ENCODE assay signal across 8 cellular contexts in genomic region chr15:80058851-80059785, GRCh38.
DNase-seq lines count a peak whose midpoint lies in the region; ATAC-seq and TF ChIP-seq lines count a peak whose summit lies in the region.

TSS of gene ZFAND6 (plus strand) at chr15:80059676. CDS start at chr15:80120345, 60,669 bp downstream.

- ATAC-seq in GM19023 (IDR thresholded peaks at IDR 0.05; ENCODE audit: unreplicated experiment) (peak; percentile 83), HG03280 (IDR thresholded peaks at IDR 0.05; ENCODE audit: unreplicated experiment) (peak; percentile 81)

- DNase-seq in AG09319 (ENCODE audit: extremely low read depth, low read depth) = peak; percentile 77
- DNase-seq in NCI-H345 treated with DMSO at 0.1 percent for 48 hours (lab: John Stamatoyannopoulos, UW; ENCODE audit: unreplicated experiment) = peak; percentile 84
- peak; percentile 87 to 93 (median 90) for DNase-seq in activated CD4-positive, CD25-positive, alpha-beta regulatory T cell (lab: John Stamatoyannopoulos, UW)
- peak; percentile 93 for DNase-seq in central memory CD4-positive, alpha-beta T cell
- peak; percentile 93 for DNase-seq in iris pigment epithelial cell (ENCODE audit: low read depth)
- peak; percentile 95 for DNase-seq in stimulated activated CD4-positive, alpha-beta T cell treated with anti-CD3 and anti-CD28 coated beads, Interleukin-12 subunit alpha, Interleukin-12 subunit beta, amount 100 ng/mL, for 4 hours

- no peak for TF ChIP-seq CTCF in AG09319 (IDR thresholded peaks at IDR 0.05; ENCODE audit: low read depth, low read length)

Comparison
In these comparisons a context has a peak if more than half of its experiments do, and no peak if none do; other contexts are left out.
1. Peak in every context shown above with its lines: DNase-seq and ATAC-seq.